29 cellular contexts compared by ENCODE assay signal in the genomic region with DNA sequence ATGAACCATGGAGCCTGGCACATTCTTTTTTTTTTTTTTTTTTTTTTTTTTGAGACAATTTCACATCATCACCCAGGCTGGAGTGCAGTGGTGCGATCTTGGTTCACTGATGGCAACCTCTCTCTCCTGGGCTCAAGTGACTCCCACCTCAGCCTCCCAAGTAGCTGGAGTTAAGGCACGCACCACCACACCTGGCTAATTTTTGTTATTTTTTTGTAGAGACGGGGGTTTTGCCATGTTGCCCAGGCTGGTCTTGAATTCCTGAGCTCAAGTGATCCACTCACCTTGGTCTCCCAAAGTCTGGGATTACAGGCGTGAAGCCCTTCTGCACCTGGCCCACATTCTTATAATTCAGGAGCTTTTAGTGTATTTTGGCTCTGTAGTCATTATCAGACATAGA. TPM values are rescaled to one million over a fixed set of nuclear protein-coding genes. Genes with fewer than 3 reads are reported as not detected.
DNase-seq lines count a peak whose midpoint lies in the region; ATAC-seq and TF ChIP-seq lines count a peak whose summit lies in the region.
"Had no signal": no experiment of that assay in that cellular context is flagged by ENCODE, and none has a peak within 500 bp of the region (broad histone marks: within the 10 kb centered on the region; RNA-seq: fewer than 3 reads in every experiment).

No MANE protein-coding gene starts in this region.

- H3K9me2 ChIP-seq in Karpas-422 (replicated peaks; ENCODE audit: insufficient read depth, low read length) = no peaks in the 10 kb centered on the region

- H3K27me3 ChIP-seq in Karpas-422 (ENCODE audit: low read length) (no peaks in the 10 kb centered on the region), psoas muscle (ENCODE audit: insufficient read depth in 3 of 3, low read length in 2 of 3) (no peaks in the 10 kb centered on the region)
- H3K27me3 ChIP-seq: ascending aorta, BLaER1, cardiac muscle cell, sigmoid colon, SJCRH30, upper lobe of right lung had no signal

- H3K9me3 ChIP-seq in Karpas-422 (ENCODE audit: low read length) (no peaks in the 10 kb centered on the region), psoas muscle (no peaks in the 10 kb centered on the region)
- H3K9me3 ChIP-seq: ascending aorta, BLaER1, Caco-2, sigmoid colon, SJCRH30, upper lobe of right lung had no signal

- intact Hi-C loops in psoas muscle (cut with DNase I) = loop anchor here in 1 of 2 donors (5.0 kb wide), 1 partner anchor 153 kb away; no protein-coding TSS in a partner anchor

- in situ Hi-C loops in Caki2 (cut with HindIII; ENCODE audit: low pct_unique_long_range_greater_than_20kb, low sequenced_read_pairs) = no loop called here

- peaks cover 100% of the 10 kb centered on the region for H3K79me2 ChIP-seq in Karpas-422 (ENCODE audit: low read length)

- no peaks in the 10 kb centered on the region for H3K36me3 ChIP-seq in Karpas-422 (ENCODE audit: insufficient read depth, low read length)
- no peaks in the 10 kb centered on the region for H3K36me3 ChIP-seq in psoas muscle (ENCODE audit: insufficient read depth in 1 of 2, low read depth in 1 of 2)
- H3K36me3 ChIP-seq: ascending aorta, cardiac muscle cell, sigmoid colon, SJCRH30, upper lobe of right lung had no signal

- no peak for ATAC-seq in psoas muscle
- ATAC-seq: HCT116, left ventricle myocardium superior, upper lobe of right lung had no signal

- no peak overlapping the region for H2AFZ ChIP-seq in Karpas-422 (ENCODE audit: low read length)

- peaks cover 65% of the 10 kb centered on the region for H4K20me1 ChIP-seq in Karpas-422 (ENCODE audit: insufficient read depth, low read depth, low read length)

- 92 to 98% (median 96%) methylated on average over 4 of the region's 4 CpGs for WGBS in psoas muscle, 3 donors

- DNase-seq in Caki2 (ENCODE audit: low read depth) = peak; percentile 78
- DNase-seq in Karpas-422 = no peak
- DNase-seq in epithelial cell of proximal tubule (ENCODE audit: low read depth) = peak; percentile 59
- DNase-seq in psoas muscle = no peak
- no peak for DNase-seq in cerebellum (ENCODE audit: low spot score)
- DNase-seq in NCI-H1092 (lab: John Stamatoyannopoulos, UW) = no peak
- no peak for DNase-seq in activated CD4-positive, alpha-beta T cell treated with anti-CD3 and anti-CD28 coated beads, Interleukin-2, amount 50 U/mL, for 4 hours
- DNase-seq in NCI-H226 = no peak
- DNase-seq: Caco-2; DMS79; GDM1; head of caudate nucleus; left ventricle myocardium superior; MV-4-11; NCI-H1436 treated with DMSO at 0.1 percent for 48 hours; NCI-H345; NCI-H69; nucleus accumbens; sigmoid colon; SJCRH30; stimulated activated CD4-positive, alpha-beta T cell treated with anti-CD3 and anti-CD28 coated beads, Interleukin-4, amount 100 ng/mL, for 4 hours; substantia nigra; SW 1271; upper lobe of right lung had no signal

- H3K4me1 ChIP-seq in Karpas-422 (ENCODE audit: low read length) (peaks cover 71% of the 10 kb centered on the region), psoas muscle (peaks cover 75% of the 10 kb centered on the region)
- H3K4me1 ChIP-seq: Caco-2 had no signal

- no peak for TF ChIP-seq CTCF in epithelial cell of proximal tubule (conservative IDR thresholded peaks at IDR 0.05; ENCODE audit: low read depth, low read length)
- TF ChIP-seq CTCF in psoas muscle (IDR thresholded peaks at IDR 0.05) = no peak

- H3K4me3 ChIP-seq in Karpas-422 (ENCODE audit: low read length) = no peak overlapping the region
- no peak overlapping the region for H3K4me3 ChIP-seq in epithelial cell of proximal tubule (ENCODE audit: low read depth, low read length)
- H3K4me3 ChIP-seq in psoas muscle = no peak overlapping the region
- H3K4me3 ChIP-seq: ascending aorta, BLaER1, cardiac muscle cell, sigmoid colon, SJCRH30, upper lobe of right lung had no signal

- no peak overlapping the region for H3K4me2 ChIP-seq in Karpas-422 (ENCODE audit: low read depth, low read length, poor library complexity, severe bottlenecking)

- no peak overlapping the region for H3K9ac ChIP-seq in Karpas-422 (ENCODE audit: low read length)
- H3K9ac ChIP-seq: BLaER1 had no signal

- H3K27ac ChIP-seq in Karpas-422 (ENCODE audit: low read length) = peak overlapping the region; percentile 52
- peak overlapping the region; percentile 38 for H3K27ac ChIP-seq in psoas muscle
- H3K27ac ChIP-seq: ascending aorta, BLaER1, sigmoid colon, SJCRH30, upper lobe of right lung, VCaP had no signal

RNA-seq across cellular contexts. Expression of gene ARID1B, which starts 17.4 kb away (rescaled TPM):
- 3.2 and 6.9 TPM in 2 replicates for total RNA-seq in Caki2 (2014; rRNA removed; shearing (Covaris generic); ENCODE audit: low replicate concordance)
- total RNA-seq in Karpas-422 (2014; rRNA removed; shearing (Covaris generic); ENCODE audit: low replicate concordance) = 104 and 174 TPM in 2 replicates
- 17.3 and 18.5 TPM in 2 replicates for total RNA-seq in epithelial cell of proximal tubule
- total RNA-seq in psoas muscle = 10 to 100 TPM; 53.1 to 61.1 (median 55.8) TPM
- polyA plus RNA-seq in psoas muscle = 10 to 100 TPM in 2 of 3 donors, 1 to 10 TPM in 1; 8.1 to 29.2 (median 12.4) TPM
- 214 TPM for total RNA-seq in cerebellum

Comparison
In these comparisons a context has a peak if more than half of its experiments do, and no peak if none do; other contexts are left out.
1. DNase-seq: peak in Caki2 (single experiment) and epithelial cell of proximal tubule (single experiment); none in Karpas-422 (single experiment), psoas muscle (0 of 2), cerebellum (single experiment), NCI-H1092 (single experiment), activated CD4-positive, alpha-beta T cell treated with anti-CD3 and anti-CD28 coated beads, Interleukin-2, amount 50 U/mL, for 4 hours (0 of 2) and NCI-H226 (single experiment).